Comparison of ENCODE assay signal across 15 cellular contexts in the genomic region with DNA sequence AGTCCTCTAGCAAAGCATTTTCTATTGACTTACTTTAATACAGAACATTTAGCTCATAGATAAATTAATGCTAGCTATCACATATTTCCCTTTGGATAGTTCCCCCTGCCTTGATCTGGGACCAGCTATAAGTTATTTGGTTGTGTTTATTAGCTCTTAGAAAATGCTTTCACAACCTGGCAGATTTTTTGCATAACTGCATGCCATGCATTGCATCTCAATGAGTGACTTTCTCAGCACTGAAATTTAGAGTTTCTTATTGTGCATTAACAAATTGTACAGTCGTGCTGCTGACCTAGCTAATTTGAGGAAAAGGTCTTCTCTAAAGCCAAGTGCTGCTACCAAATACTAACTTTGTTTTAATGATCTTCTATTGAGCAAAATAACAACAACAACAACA.
DNase-seq lines count a peak whose midpoint lies in the region; ATAC-seq, FAIRE-seq and TF ChIP-seq lines count a peak whose summit lies in the region.
"Had no signal": no experiment of that assay in that cellular context is flagged by ENCODE, and none has a peak within 500 bp of the region (broad histone marks: within the 10 kb centered on the region; RNA-seq: fewer than 3 reads in every experiment).

No MANE protein-coding gene starts in this region.

- peak; percentile 10 for DNase-seq in AG04449 (ENCODE audit: low read depth, low spot score)
- peak; percentile 43 for DNase-seq in GM23248
- DNase-seq in bronchial epithelial cell (ENCODE audit: low read depth), result peak; percentile 8
- DNase-seq in foreskin fibroblast, result peak; percentile 4 to 38
- no peak for DNase-seq in CD8-positive, alpha-beta T cell
- DNase-seq in retina, result no peak
- no peak for DNase-seq in SW 1271 (lab: John Stamatoyannopoulos, UW)
- DNase-seq: DMS79 treated with DMSO at 0.1 percent for 48 hours, H9, NCI-H1417, NCI-H2081, NCI-H526 had no signal

- H3K9me2 ChIP-seq in GM23248 (ENCODE audit: insufficient read depth), result no peaks in the 10 kb centered on the region

- H3K27me3 ChIP-seq in GM23248 (replicated peaks; ENCODE audit: insufficient read depth), result no peaks in the 10 kb centered on the region; the same call in 1 of the 2 replicates
- no peaks in the 10 kb centered on the region for H3K27me3 ChIP-seq in bronchial epithelial cell (ENCODE audit: control insufficient read depth, insufficient read depth, low read length)
- no peaks in the 10 kb centered on the region for H3K27me3 ChIP-seq in CD8-positive, alpha-beta T cell (ENCODE audit: insufficient read depth, low read length)
- H3K27me3 ChIP-seq: SJSA1 had no signal

- no peaks in the 10 kb centered on the region for H3K79me2 ChIP-seq in GM23248 (ENCODE audit: insufficient read depth)

- no peaks in the 10 kb centered on the region for H3K9me3 Mint-ChIP-seq in CD8-positive, alpha-beta T cell
- H3K9me3 Mint-ChIP-seq: H9 had no signal

- no peak overlapping the region for H3K27ac ChIP-seq in GM23248
- no peak overlapping the region for H3K27ac ChIP-seq in CD8-positive, alpha-beta T cell (ENCODE audit: low read depth, low read length)
- H3K27ac ChIP-seq: SJSA1 had no signal

- H3K4me1 Mint-ChIP-seq in CD8-positive, alpha-beta T cell (ENCODE audit: low read depth), result peaks cover 24% of the 10 kb centered on the region
- H3K4me1 Mint-ChIP-seq: H9 had no signal

- H3K4me3 ChIP-seq in AG04449 (ENCODE audit: low read depth, low read length) (no peak overlapping the region), GM23248 (no peak overlapping the region), bronchial epithelial cell (ENCODE audit: low read depth, low read length) (no peak overlapping the region), foreskin fibroblast (ENCODE audit: low read depth in 1 of 2, low read length in 2 of 2) (no peak overlapping the region)
- H3K4me3 ChIP-seq in CD8-positive, alpha-beta T cell (ENCODE audit: low read depth, low read length), result no peak overlapping the region
- H3K4me3 ChIP-seq: SJSA1 had no signal

- no peak for FAIRE-seq in bronchial epithelial cell (lab: Jason Lieb, UNC)

- POLR2A ChIA-PET in AG04449 (lab: Yijun Ruan, JAX), result no interaction called here
- POLR2A ChIA-PET in CD8-positive, alpha-beta T cell (lab: Charles Lee), result no interaction called here

- no peak overlapping the region for H3K27ac Mint-ChIP-seq in CD8-positive, alpha-beta T cell
- H3K27ac Mint-ChIP-seq: H9, IgD-negative memory B cell had no signal

- H3K36me3 ChIP-seq in GM23248 (ENCODE audit: low read depth), result no peaks in the 10 kb centered on the region
- no peaks in the 10 kb centered on the region for H3K36me3 ChIP-seq in bronchial epithelial cell (ENCODE audit: control insufficient read depth, insufficient read depth, low read length)
- H3K36me3 ChIP-seq in CD8-positive, alpha-beta T cell (ENCODE audit: insufficient read depth, low read length), result no peaks in the 10 kb centered on the region
- H3K36me3 ChIP-seq: SJSA1 had no signal

- H3K4me1 ChIP-seq in GM23248 (ENCODE audit: insufficient read depth), result peaks cover 8% of the 10 kb centered on the region
- H3K4me1 ChIP-seq in CD8-positive, alpha-beta T cell (ENCODE audit: insufficient read depth, low read length), result no peaks in the 10 kb centered on the region
- H3K4me1 ChIP-seq: SJSA1 had no signal

- no peaks in the 10 kb centered on the region for H4K20me1 ChIP-seq in GM23248 (ENCODE audit: insufficient read depth)

- no peak overlapping the region for H3K4me2 ChIP-seq in GM23248 (ENCODE audit: unreplicated experiment)

- no peaks in the 10 kb centered on the region for H3K27me3 Mint-ChIP-seq in CD8-positive, alpha-beta T cell (ENCODE audit: low read depth)
- H3K27me3 Mint-ChIP-seq: IgD-negative memory B cell had no signal

- intact Hi-C loops in CD8-positive, alpha-beta T cell (cut with DNase I, micrococcal nuclease), result loop anchor here in 1 of 2 experiments (5.0 kb wide), 2 partner anchors 52 to 77 kb away; no protein-coding TSS in a partner anchor

- CTCF ChIA-PET in AG04449 (lab: Yijun Ruan, JAX), result no interaction called here
- CTCF ChIA-PET in CD8-positive, alpha-beta T cell (lab: Charles Lee), result no interaction called here

- WGBS in GM23248 (ENCODE audit: low coverage in 1 of 2, low lambda C conversion rate in 2 of 2, missing lambda C conversion rate in 2 of 2), 2 experiments, result 16 to 17% methylated on average over 1 of the region's 1 CpG

- TF ChIP-seq CTCF in AG04449 (IDR thresholded peaks at IDR 0.05; ENCODE audit: insufficient read depth, low read length, missing control alignments) (no peak), bronchial epithelial cell (IDR thresholded peaks at IDR 0.05; ENCODE audit: insufficient read depth, low read length, severe bottlenecking) (no peak), foreskin fibroblast (IDR thresholded peaks at IDR 0.05; ENCODE audit: low read depth, low read length) (no peak)
- TF ChIP-seq CTCF in CD8-positive, alpha-beta T cell (IDR thresholded peaks at IDR 0.05), result no peak

- in situ Hi-C loops in GM23248 (cut with MboI), result no loop called here

- no peak overlapping the region for H2AFZ ChIP-seq in GM23248

- H3K36me3 Mint-ChIP-seq in CD8-positive, alpha-beta T cell, result no peaks in the 10 kb centered on the region
- H3K36me3 Mint-ChIP-seq: IgD-negative memory B cell had no signal

- no peak overlapping the region for H3K9ac ChIP-seq in GM23248

- no peak for ATAC-seq in CD8-positive, alpha-beta T cell
- ATAC-seq in GM18873 (IDR thresholded peaks at IDR 0.05; ENCODE audit: low FRiP score, unreplicated experiment), result no peak

- no peaks in the 10 kb centered on the region for H3K9me3 ChIP-seq in GM23248 (ENCODE audit: low read depth)
- no peaks in the 10 kb centered on the region for H3K9me3 ChIP-seq in CD8-positive, alpha-beta T cell (ENCODE audit: low read length)
- H3K9me3 ChIP-seq: SJSA1 had no signal

- no peaks in the 10 kb centered on the region for H3F3A ChIP-seq in GM23248 (ENCODE audit: insufficient read depth)

- no peak overlapping the region for H3K4me3 Mint-ChIP-seq in CD8-positive, alpha-beta T cell
- H3K4me3 Mint-ChIP-seq: H9, IgD-negative memory B cell had no signal

Comparison
In these comparisons a context has a peak if more than half of its experiments do, and no peak if none do; other contexts are left out.
1. DNase-seq: peak in AG04449 (single experiment), GM23248 (single experiment), bronchial epithelial cell (single experiment) and foreskin fibroblast (2 of 2); none in CD8-positive, alpha-beta T cell (0 of 7), retina (single experiment) and SW 1271 (0 of 2).